1 cellular context compared by ENCODE assay signal in the genomic region with DNA sequence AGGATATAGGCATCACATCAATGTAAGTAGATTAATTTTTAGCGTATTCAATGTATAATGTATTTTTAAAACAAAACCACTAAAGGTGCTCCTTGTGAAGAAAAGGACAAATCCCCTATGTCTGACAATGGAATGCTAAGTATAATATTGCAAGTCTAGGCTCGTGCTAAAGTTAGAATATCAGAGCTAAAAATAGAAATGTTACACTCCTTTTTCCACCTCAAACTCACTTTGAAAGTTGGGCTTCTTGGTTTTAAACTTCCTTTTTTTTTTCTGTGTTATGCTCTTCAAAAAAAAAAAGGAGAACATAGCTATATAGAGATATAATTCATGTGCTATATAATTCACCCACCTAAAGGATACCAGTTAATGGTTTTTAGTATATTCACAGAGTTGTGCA.
TF ChIP-seq lines count a peak whose summit lies in the region.

No MANE protein-coding gene starts in this region.

TF ChIP-seq in GM12878, 131 proteins besides CTCF, POLR2A, EP300 and RAD21:
- TF ChIP-seq MEF2A (IDR thresholded peaks at IDR 0.05; ENCODE audit: insufficient read depth, low read depth, low read length), result peak; percentile 74
- TF ChIP-seq ZNF384 (IDR thresholded peaks at IDR 0.05; ENCODE audit: borderline replicate concordance, low read depth, low read length), result peak; percentile 43; the same call in 1 of the 2 replicates
- no peak for TF ChIP-seq EED (IDR thresholded peaks at IDR 0.05; ENCODE audit: low read depth)
